8 cellular contexts compared by ENCODE assay signal in the genomic region with DNA sequence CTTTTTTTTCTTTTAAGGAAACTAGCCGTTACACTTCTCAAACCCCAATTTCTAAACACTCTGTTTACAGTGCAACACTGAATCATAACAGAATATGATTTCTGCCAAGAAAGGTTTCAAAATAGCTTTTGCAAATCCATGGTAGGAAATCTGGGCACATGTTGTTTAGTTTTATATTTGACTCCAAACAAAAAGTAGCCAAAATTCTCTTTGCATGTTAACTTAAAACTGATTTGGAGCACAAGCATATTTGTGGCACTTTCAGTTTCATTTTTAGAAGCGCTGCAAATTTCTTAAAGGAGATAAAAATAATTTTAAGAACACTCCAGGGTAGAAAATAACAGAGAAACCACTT.
DNase-seq lines count a peak whose midpoint lies in the region; ATAC-seq and TF ChIP-seq lines count a peak whose summit lies in the region.

No MANE protein-coding gene starts in this region.

- ATAC-seq in activated T-helper 17 cell treated with anti-CD3 and anti-CD28 coated beads, Interleukin-2, amount 50 U/mL, for 72 hours (replicated peaks) = no peak

- H3K9me3 Mint-ChIP-seq in CD14-positive monocyte (peaks cover 0 to 5% (median 2%) of the 10 kb centered on the region in 7 donors), HFFc6 (0 out of 2 replicates have a peak, but pooled peaks cover 4% of the 10 kb centered on the region)
- no peaks in the 10 kb centered on the region for H3K9me3 Mint-ChIP-seq in activated T-helper 17 cell treated with anti-CD3 and anti-CD28 coated beads, Interleukin-2, amount 50 U/mL, for 72 hours

- no peak for TF ChIP-seq CTCF in CD14-positive monocyte (IDR thresholded peaks at IDR 0.05)
- no peak for TF ChIP-seq CTCF in HFFc6 (IDR thresholded peaks at IDR 0.05)

- peak overlapping the region; percentile 68 for H3K4me3 ChIP-seq in thymus (ENCODE audit: low read length)

- H3K27ac ChIP-seq in thymus (ENCODE audit: low read depth) = peak overlapping the region; percentile 93

- DNase-seq in CD14-positive monocyte (ENCODE audit: low spot score) = no peak
- DNase-seq in HFFc6 = peak; percentile 13
- DNase-seq in inferior parietal cortex (ENCODE audit: extremely low spot score) = peak; percentile 57
- no peak for DNase-seq in glomerular visceral epithelial cell (ENCODE audit: extremely low spot score)
- DNase-seq in NCI-H1930 (lab: John Stamatoyannopoulos, UW) = no peak
- DNase-seq in NCI-H510A (lab: John Stamatoyannopoulos, UW) = no peak

- H3K36me3 Mint-ChIP-seq in CD14-positive monocyte (peaks cover 3 to 13% of the 10 kb centered on the region in 2 donors), HFFc6 (ENCODE audit: low read depth) (peaks cover 12% of the 10 kb centered on the region; the same call in 1 of the 2 replicates)
- peaks cover 51% of the 10 kb centered on the region for H3K36me3 Mint-ChIP-seq in activated T-helper 17 cell treated with anti-CD3 and anti-CD28 coated beads, Interleukin-2, amount 50 U/mL, for 72 hours (ENCODE audit: low read depth)

- H3K4me1 Mint-ChIP-seq in CD14-positive monocyte = peaks cover 40% of the 10 kb centered on the region
- H3K4me1 Mint-ChIP-seq in HFFc6 (ENCODE audit: low read depth) = peaks cover 27% of the 10 kb centered on the region
- H3K4me1 Mint-ChIP-seq in activated T-helper 17 cell treated with anti-CD3 and anti-CD28 coated beads, Interleukin-2, amount 50 U/mL, for 72 hours = peaks cover 10% of the 10 kb centered on the region

- H3K27me3 ChIP-seq in thymus (ENCODE audit: control insufficient read depth, insufficient read depth) = no peaks in the 10 kb centered on the region

- under 1% methylated on average over 2 of the region's 2 CpGs for WGBS in thymus

- H3K36me3 ChIP-seq in thymus (ENCODE audit: control insufficient read depth, insufficient read depth) = peaks cover 4% of the 10 kb centered on the region

- intact Hi-C loops in CD14-positive monocyte (cut with micrococcal nuclease) = loop anchor here in 1 of 2 donors (5.0 kb wide), 1 partner anchor 34 kb away; no protein-coding TSS in a partner anchor

- H3K4me3 Mint-ChIP-seq in CD14-positive monocyte (peak overlapping the region; percentile 78 to 95), HFFc6 (peak overlapping the region; percentile 83)
- H3K4me3 Mint-ChIP-seq in activated T-helper 17 cell treated with anti-CD3 and anti-CD28 coated beads, Interleukin-2, amount 50 U/mL, for 72 hours = peak overlapping the region; percentile 97

- H3K27me3 Mint-ChIP-seq in CD14-positive monocyte (ENCODE audit: low read depth in 3 of 3) (no peaks in the 10 kb centered on the region), HFFc6 (ENCODE audit: insufficient read depth) (no peaks in the 10 kb centered on the region)
- H3K27me3 Mint-ChIP-seq in activated T-helper 17 cell treated with anti-CD3 and anti-CD28 coated beads, Interleukin-2, amount 50 U/mL, for 72 hours = no peaks in the 10 kb centered on the region

- H3K9me3 ChIP-seq in thymus (ENCODE audit: control insufficient read depth) = no peaks in the 10 kb centered on the region

- H3K4me1 ChIP-seq in thymus (ENCODE audit: control insufficient read depth, insufficient read depth, low read length) = peaks cover 8% of the 10 kb centered on the region

- peak overlapping the region; percentile 95 to 99 (median 98) for H3K27ac Mint-ChIP-seq in CD14-positive monocyte
- peak overlapping the region; percentile 91 for H3K27ac Mint-ChIP-seq in HFFc6
- H3K27ac Mint-ChIP-seq in activated T-helper 17 cell treated with anti-CD3 and anti-CD28 coated beads, Interleukin-2, amount 50 U/mL, for 72 hours = peak overlapping the region; percentile 99

Comparison
In these comparisons a context has a peak if more than half of its experiments do, and no peak if none do; other contexts are left out.
1. DNase-seq: peak in HFFc6 (single experiment) and inferior parietal cortex (single experiment); none in CD14-positive monocyte (single experiment), glomerular visceral epithelial cell (single experiment), NCI-H1930 (0 of 2) and NCI-H510A (single experiment).
2. Peak in every context shown above with its lines, with median percentiles within 50 percentile points of each other: H3K27ac Mint-ChIP-seq and H3K4me3 Mint-ChIP-seq.